1 cellular context compared by ENCODE assay signal in the genomic region with DNA sequence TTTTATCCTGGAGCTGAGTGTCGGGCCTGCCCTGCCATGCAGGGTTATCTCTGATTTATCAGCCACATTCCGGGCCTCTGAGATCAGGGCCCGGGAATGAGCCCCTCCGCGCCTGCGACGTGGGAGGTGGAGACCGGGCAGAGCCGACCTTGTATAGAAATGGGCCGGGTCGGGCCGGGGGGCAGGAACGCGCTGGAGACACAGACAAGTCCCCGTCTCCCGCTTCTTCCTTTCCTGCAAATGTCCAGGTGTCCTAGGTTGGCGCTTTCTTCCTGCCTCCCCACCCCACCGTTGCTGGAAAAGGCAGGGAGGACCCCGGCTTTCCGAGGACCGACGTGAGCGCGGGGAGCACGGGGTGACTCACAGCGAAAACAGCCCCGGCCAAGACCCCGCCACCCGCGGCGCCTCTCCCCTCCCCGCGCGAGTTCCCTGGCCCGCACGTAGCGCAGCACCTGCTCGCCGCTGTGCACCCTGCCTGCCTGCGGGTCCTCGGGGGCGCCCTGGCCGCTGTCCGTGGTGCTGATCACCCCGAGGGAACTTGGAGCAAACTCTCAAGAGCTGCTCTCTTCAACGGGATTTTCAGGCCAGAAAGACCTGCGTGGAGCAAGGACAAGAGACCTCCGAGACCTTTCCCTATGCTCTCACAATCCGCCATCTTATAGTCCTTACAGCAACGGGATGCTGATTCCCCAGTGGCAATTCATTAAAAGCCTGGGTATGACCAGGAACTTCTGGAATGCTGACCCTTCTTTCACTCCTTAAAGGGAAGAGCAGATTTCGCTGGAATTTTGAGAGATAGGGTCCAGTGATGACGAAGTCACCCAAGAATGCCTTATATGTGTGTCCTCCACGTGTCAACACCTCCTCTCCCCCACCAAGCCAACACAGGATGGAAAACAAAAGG.
A peak's percentile ranks its signal among the peaks of the same experiment; 100 is the strongest.
TF ChIP-seq lines count a peak whose summit lies in the region.

No MANE protein-coding gene starts in this region.

TF ChIP-seq in K562, 482 proteins besides CTCF, POLR2A, EP300 and RAD21 (continues in another document):
- no peak for TF ChIP-seq MAFG (tag; conservative IDR thresholded peaks at IDR 0.05)
- TF ChIP-seq POLR2AphosphoS2 (IDR thresholded peaks at IDR 0.05; ENCODE audit: low read length) = no peak
- peak; percentile 97 for TF ChIP-seq FOXP1 (CRISPR knock-in tag; IDR thresholded peaks at IDR 0.05)
- peak; percentile 51 to 71; a peak in 2 of 3 replicates for TF ChIP-seq CBX3 (IDR thresholded peaks at IDR 0.05; ENCODE audit: borderline replicate concordance in 1 of 2, low read length in 2 of 2)
- peak; percentile 86 for TF ChIP-seq GABPB1 (CRISPR knock-in tag; IDR thresholded peaks at IDR 0.05)
- TF ChIP-seq MCM7 (IDR thresholded peaks at IDR 0.05) = no peak
- TF ChIP-seq PCBP2 (IDR thresholded peaks at IDR 0.05; ENCODE audit: low read depth, low read length, poor library complexity, severe bottlenecking) = no peak
- TF ChIP-seq ZFX (CRISPR knock-in tag; IDR thresholded peaks at IDR 0.05) = no peak
- no peak for TF ChIP-seq BRD9 (IDR thresholded peaks at IDR 0.05; ENCODE audit: low read depth, partially characterized antibody)
- TF ChIP-seq CBFA2T3 (IDR thresholded peaks at IDR 0.05) = no peak
- peak; percentile 89 for TF ChIP-seq ZNF12 (CRISPR knock-in tag; IDR thresholded peaks at IDR 0.05)
- TF ChIP-seq NR3C1 (CRISPR knock-in tag; IDR thresholded peaks at IDR 0.05) = peak; percentile 97
- TF ChIP-seq ZNF324 (CRISPR knock-in tag; IDR thresholded peaks at IDR 0.05) = no peak
- no peak for TF ChIP-seq RBM25 (IDR thresholded peaks at IDR 0.05; ENCODE audit: low read depth, low read length, severe bottlenecking)
- TF ChIP-seq, protein P1, sequence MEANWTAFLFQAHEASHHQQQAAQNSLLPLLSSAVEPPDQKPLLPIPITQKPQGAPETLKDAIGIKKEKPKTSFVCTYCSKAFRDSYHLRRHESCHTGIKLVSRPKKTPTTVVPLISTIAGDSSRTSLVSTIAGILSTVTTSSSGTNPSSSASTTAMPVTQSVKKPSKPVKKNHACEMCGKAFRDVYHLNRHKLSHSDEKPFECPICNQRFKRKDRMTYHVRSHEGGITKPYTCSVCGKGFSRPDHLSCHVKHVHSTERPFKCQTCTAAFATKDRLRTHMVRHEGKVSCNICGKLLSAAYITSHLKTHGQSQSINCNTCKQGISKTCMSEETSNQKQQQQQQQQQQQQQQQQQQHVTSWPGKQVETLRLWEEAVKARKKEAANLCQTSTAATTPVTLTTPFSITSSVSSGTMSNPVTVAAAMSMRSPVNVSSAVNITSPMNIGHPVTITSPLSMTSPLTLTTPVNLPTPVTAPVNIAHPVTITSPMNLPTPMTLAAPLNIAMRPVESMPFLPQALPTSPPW (CRISPR knock-in tag; IDR thresholded peaks at IDR 0.05) = peak; percentile 46; the same call in 1 of the 2 replicates
- peak; percentile 54; the same call in 1 of the 2 replicates for TF ChIP-seq KDM2B (CRISPR knock-in tag; IDR thresholded peaks at IDR 0.05)
- TF ChIP-seq NONO (IDR thresholded peaks at IDR 0.05; ENCODE audit: low read depth in 2 of 2, low read length in 1 of 2) = no peak
- TF ChIP-seq, protein P2, sequence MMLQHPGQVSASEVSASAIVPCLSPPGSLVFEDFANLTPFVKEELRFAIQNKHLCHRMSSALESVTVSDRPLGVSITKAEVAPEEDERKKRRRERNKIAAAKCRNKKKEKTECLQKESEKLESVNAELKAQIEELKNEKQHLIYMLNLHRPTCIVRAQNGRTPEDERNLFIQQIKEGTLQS (IDR thresholded peaks at IDR 0.05) = no peak
- TF ChIP-seq, protein P2 (CRISPR knock-in tag; conservative IDR thresholded peaks at IDR 0.05) = 0 out of 2 replicates have a peak, but pooled peaks have one; percentile 58
- TF ChIP-seq, protein P3, sequence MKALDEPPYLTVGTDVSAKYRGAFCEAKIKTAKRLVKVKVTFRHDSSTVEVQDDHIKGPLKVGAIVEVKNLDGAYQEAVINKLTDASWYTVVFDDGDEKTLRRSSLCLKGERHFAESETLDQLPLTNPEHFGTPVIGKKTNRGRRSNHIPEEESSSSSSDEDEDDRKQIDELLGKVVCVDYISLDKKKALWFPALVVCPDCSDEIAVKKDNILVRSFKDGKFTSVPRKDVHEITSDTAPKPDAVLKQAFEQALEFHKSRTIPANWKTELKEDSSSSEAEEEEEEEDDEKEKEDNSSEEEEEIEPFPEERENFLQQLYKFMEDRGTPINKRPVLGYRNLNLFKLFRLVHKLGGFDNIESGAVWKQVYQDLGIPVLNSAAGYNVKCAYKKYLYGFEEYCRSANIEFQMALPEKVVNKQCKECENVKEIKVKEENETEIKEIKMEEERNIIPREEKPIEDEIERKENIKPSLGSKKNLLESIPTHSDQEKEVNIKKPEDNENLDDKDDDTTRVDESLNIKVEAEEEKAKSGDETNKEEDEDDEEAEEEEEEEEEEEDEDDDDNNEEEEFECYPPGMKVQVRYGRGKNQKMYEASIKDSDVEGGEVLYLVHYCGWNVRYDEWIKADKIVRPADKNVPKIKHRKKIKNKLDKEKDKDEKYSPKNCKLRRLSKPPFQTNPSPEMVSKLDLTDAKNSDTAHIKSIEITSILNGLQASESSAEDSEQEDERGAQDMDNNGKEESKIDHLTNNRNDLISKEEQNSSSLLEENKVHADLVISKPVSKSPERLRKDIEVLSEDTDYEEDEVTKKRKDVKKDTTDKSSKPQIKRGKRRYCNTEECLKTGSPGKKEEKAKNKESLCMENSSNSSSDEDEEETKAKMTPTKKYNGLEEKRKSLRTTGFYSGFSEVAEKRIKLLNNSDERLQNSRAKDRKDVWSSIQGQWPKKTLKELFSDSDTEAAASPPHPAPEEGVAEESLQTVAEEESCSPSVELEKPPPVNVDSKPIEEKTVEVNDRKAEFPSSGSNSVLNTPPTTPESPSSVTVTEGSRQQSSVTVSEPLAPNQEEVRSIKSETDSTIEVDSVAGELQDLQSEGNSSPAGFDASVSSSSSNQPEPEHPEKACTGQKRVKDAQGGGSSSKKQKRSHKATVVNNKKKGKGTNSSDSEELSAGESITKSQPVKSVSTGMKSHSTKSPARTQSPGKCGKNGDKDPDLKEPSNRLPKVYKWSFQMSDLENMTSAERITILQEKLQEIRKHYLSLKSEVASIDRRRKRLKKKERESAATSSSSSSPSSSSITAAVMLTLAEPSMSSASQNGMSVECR (CRISPR knock-in tag; IDR thresholded peaks at IDR 0.05) = peak; percentile 98
- peak; percentile 36 to 76; a peak in 1 of 4 replicates for TF ChIP-seq TEAD1 (CRISPR knock-in tag; IDR thresholded peaks at IDR 0.05)
- TF ChIP-seq, protein P4, sequence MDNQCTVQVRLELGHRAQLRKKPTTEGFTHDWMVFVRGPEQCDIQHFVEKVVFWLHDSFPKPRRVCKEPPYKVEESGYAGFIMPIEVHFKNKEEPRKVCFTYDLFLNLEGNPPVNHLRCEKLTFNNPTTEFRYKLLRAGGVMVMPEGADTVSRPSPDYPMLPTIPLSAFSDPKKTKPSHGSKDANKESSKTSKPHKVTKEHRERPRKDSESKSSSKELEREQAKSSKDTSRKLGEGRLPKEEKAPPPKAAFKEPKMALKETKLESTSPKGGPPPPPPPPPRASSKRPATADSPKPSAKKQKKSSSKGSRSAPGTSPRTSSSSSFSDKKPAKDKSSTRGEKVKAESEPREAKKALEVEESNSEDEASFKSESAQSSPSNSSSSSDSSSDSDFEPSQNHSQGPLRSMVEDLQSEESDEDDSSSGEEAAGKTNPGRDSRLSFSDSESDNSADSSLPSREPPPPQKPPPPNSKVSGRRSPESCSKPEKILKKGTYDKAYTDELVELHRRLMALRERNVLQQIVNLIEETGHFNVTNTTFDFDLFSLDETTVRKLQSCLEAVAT (IDR thresholded peaks at IDR 0.05) = no peak
- 0 out of 2 replicates have a peak, but pooled peaks have one; percentile 47 for TF ChIP-seq GATA2 (CRISPR knock-in tag; IDR thresholded peaks at IDR 0.05)
- TF ChIP-seq, protein P5, sequence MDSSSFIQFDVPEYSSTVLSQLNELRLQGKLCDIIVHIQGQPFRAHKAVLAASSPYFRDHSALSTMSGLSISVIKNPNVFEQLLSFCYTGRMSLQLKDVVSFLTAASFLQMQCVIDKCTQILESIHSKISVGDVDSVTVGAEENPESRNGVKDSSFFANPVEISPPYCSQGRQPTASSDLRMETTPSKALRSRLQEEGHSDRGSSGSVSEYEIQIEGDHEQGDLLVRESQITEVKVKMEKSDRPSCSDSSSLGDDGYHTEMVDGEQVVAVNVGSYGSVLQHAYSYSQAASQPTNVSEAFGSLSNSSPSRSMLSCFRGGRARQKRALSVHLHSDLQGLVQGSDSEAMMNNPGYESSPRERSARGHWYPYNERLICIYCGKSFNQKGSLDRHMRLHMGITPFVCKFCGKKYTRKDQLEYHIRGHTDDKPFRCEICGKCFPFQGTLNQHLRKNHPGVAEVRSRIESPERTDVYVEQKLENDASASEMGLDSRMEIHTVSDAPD (CRISPR knock-in tag; IDR thresholded peaks at IDR 0.05) = no peak
- peak; percentile 89 for TF ChIP-seq DMBX1 (CRISPR knock-in tag; IDR thresholded peaks at IDR 0.05; ENCODE audit: borderline replicate concordance)
- TF ChIP-seq RCOR1 (IDR thresholded peaks at IDR 0.05; ENCODE audit: borderline replicate concordance in 1 of 2, low read depth in 2 of 2, low read length in 2 of 2) = peak in 1 of 2 experiments; percentile 95; a peak in 2 of 4 replicates
- TF ChIP-seq CCNT2 (IDR thresholded peaks at IDR 0.05; ENCODE audit: borderline replicate concordance, extremely low read depth, insufficient read length, low read depth, low read length) = peak; percentile 32
- TF ChIP-seq, protein P6, sequence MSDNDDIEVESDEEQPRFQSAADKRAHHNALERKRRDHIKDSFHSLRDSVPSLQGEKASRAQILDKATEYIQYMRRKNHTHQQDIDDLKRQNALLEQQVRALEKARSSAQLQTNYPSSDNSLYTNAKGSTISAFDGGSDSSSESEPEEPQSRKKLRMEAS (CRISPR knock-in tag; IDR thresholded peaks at IDR 0.05) = peak; percentile 87
- TF ChIP-seq DPF2 (IDR thresholded peaks at IDR 0.05) = no peak
- TF ChIP-seq FOXA1 (IDR thresholded peaks at IDR 0.05; ENCODE audit: borderline replicate concordance) = no peak
- TF ChIP-seq, protein P7, sequence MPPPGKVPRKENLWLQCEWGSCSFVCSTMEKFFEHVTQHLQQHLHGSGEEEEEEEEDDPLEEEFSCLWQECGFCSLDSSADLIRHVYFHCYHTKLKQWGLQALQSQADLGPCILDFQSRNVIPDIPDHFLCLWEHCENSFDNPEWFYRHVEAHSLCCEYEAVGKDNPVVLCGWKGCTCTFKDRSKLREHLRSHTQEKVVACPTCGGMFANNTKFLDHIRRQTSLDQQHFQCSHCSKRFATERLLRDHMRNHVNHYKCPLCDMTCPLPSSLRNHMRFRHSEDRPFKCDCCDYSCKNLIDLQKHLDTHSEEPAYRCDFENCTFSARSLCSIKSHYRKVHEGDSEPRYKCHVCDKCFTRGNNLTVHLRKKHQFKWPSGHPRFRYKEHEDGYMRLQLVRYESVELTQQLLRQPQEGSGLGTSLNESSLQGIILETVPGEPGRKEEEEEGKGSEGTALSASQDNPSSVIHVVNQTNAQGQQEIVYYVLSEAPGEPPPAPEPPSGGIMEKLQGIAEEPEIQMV (tag; conservative IDR thresholded peaks at IDR 0.05; ENCODE audit: low read depth) = no peak
- TF ChIP-seq FOS (IDR thresholded peaks at IDR 0.05; ENCODE audit: extremely low read depth, insufficient read length) = no peak
- TF ChIP-seq CREM (IDR thresholded peaks at IDR 0.05; ENCODE audit: low read depth) = peak; percentile 69
- TF ChIP-seq HDAC2 (IDR thresholded peaks at IDR 0.05) = 0 out of 2 replicates have a peak, but pooled peaks have one; percentile 60
- 0 out of 2 replicates have a peak, but pooled peaks have one; percentile 59 for TF ChIP-seq SAFB (IDR thresholded peaks at IDR 0.05; ENCODE audit: borderline replicate concordance, low read depth, low read length)
- TF ChIP-seq OTX1 (CRISPR knock-in tag; IDR thresholded peaks at IDR 0.05) = no peak
- TF ChIP-seq DNMT1 (IDR thresholded peaks at IDR 0.05) = no peak
- no peak for TF ChIP-seq ZNF253 (CRISPR knock-in tag; conservative IDR thresholded peaks at IDR 0.05)
- no peak for TF ChIP-seq SUPT5H (IDR thresholded peaks at IDR 0.05)
- TF ChIP-seq, protein P8, sequence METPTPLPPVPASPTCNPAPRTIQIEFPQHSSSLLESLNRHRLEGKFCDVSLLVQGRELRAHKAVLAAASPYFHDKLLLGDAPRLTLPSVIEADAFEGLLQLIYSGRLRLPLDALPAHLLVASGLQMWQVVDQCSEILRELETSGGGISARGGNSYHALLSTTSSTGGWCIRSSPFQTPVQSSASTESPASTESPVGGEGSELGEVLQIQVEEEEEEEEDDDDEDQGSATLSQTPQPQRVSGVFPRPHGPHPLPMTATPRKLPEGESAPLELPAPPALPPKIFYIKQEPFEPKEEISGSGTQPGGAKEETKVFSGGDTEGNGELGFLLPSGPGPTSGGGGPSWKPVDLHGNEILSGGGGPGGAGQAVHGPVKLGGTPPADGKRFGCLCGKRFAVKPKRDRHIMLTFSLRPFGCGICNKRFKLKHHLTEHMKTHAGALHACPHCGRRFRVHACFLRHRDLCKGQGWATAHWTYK (CRISPR knock-in tag; IDR thresholded peaks at IDR 0.05) = 0 out of 2 replicates have a peak, but pooled peaks have one; percentile 60
- no peak for TF ChIP-seq ATF1 (CRISPR knock-in tag; IDR thresholded peaks at IDR 0.05)
- 0 out of 2 replicates have a peak, but pooled peaks have one; percentile 13 for TF ChIP-seq ATF1 (tag; IDR thresholded peaks at IDR 0.05)
- TF ChIP-seq WHSC1 (IDR thresholded peaks at IDR 0.05; ENCODE audit: low read length) = no peak
- TF ChIP-seq, protein P9, sequence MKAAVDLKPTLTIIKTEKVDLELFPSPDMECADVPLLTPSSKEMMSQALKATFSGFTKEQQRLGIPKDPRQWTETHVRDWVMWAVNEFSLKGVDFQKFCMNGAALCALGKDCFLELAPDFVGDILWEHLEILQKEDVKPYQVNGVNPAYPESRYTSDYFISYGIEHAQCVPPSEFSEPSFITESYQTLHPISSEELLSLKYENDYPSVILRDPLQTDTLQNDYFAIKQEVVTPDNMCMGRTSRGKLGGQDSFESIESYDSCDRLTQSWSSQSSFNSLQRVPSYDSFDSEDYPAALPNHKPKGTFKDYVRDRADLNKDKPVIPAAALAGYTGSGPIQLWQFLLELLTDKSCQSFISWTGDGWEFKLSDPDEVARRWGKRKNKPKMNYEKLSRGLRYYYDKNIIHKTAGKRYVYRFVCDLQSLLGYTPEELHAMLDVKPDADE (conservative IDR thresholded peaks at IDR 0.05; ENCODE audit: control insufficient read depth, low read depth, low read length) = peak; percentile 72; the same call in 1 of the 2 replicates
- peak; percentile 51 for TF ChIP-seq SAP30 (IDR thresholded peaks at IDR 0.05; ENCODE audit: borderline replicate concordance, insufficient read depth, low read depth, low read length, poor library complexity, severe bottlenecking)
- TF ChIP-seq, protein P10, sequence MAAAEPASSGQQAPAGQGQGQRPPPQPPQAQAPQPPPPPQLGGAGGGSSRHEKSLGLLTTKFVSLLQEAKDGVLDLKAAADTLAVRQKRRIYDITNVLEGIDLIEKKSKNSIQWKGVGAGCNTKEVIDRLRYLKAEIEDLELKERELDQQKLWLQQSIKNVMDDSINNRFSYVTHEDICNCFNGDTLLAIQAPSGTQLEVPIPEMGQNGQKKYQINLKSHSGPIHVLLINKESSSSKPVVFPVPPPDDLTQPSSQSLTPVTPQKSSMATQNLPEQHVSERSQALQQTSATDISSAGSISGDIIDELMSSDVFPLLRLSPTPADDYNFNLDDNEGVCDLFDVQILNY (CRISPR knock-in tag; IDR thresholded peaks at IDR 0.05) = peak; percentile 74; the same call in 1 of the 2 replicates
- peak; percentile 85 for TF ChIP-seq ZNF263 (CRISPR knock-in tag; IDR thresholded peaks at IDR 0.05; ENCODE audit: borderline replicate concordance)
- 0 out of 2 replicates have a peak, but pooled peaks have one; percentile 37 for TF ChIP-seq PTTG1 (tag; IDR thresholded peaks at IDR 0.05; ENCODE audit: low read depth)
- TF ChIP-seq ZFP36 (IDR thresholded peaks at IDR 0.05; ENCODE audit: low read depth, low read length, partially characterized antibody) = peak; percentile 25
